In genomic region chr2:162729469-162729868, GRCh38 we compare ENCODE assay signal across 24 cellular contexts.
DNase-seq lines count a peak whose midpoint lies in the region; ATAC-seq, FAIRE-seq and TF ChIP-seq lines count a peak whose summit lies in the region.
"Had no signal": no experiment of that assay in that cellular context is flagged by ENCODE, and none has a peak within 500 bp of the region (broad histone marks: within the 10 kb centered on the region; RNA-seq: fewer than 3 reads in every experiment).

No MANE protein-coding gene starts in this region.

- TF ChIP-seq POLR2A in HepG2 (IDR thresholded peaks at IDR 0.05; ENCODE audit: insufficient read depth in 1 of 2, low read depth in 2 of 2, low read length in 2 of 2) (no peak), right lobe of liver (IDR thresholded peaks at IDR 0.05) (no peak), IMR-90 (IDR thresholded peaks at IDR 0.05; ENCODE audit: low read depth, low read length) (no peak), K562 (conservative IDR thresholded peaks at IDR 0.05) (no peak)

- H2AK5ac ChIP-seq in IMR-90 (ENCODE audit: low read depth, low read length): no peak overlapping the region

- TF ChIP-seq EP300 in HepG2 (IDR thresholded peaks at IDR 0.05; ENCODE audit: low read depth in 2 of 2, low read length in 2 of 2) (no peak), HepG2 (CRISPR knock-in tag; IDR thresholded peaks at IDR 0.05; ENCODE audit: borderline replicate concordance) (no peak), K562 (IDR thresholded peaks at IDR 0.05; ENCODE audit: low read length) (no peak)

- H3K4me3 ChIP-seq in HepG2 (replicated peaks in 1 of 3; ENCODE audit: insufficient read depth in 1 of 3, low read depth in 2 of 3, low read length in 3 of 3) (no peak overlapping the region), right lobe of liver (no peak overlapping the region), IMR-90 (ENCODE audit: insufficient read depth, low read depth, low read length) (no peak overlapping the region), K562 (no peak overlapping the region)
- H3K4me3 ChIP-seq: BLaER1, GM12878 had no signal

- no peak for FAIRE-seq in HepG2 (lab: Jason Lieb, UNC)
- no peak for FAIRE-seq in K562 (lab: Jason Lieb, UNC)
- FAIRE-seq: GM12878 had no signal

- H3K27me3 ChIP-seq in HepG2 (ENCODE audit: control insufficient read depth in 1 of 2, insufficient read depth in 2 of 2, low read length in 2 of 2): no peaks in the 10 kb centered on the region
- no peaks in the 10 kb centered on the region for H3K27me3 ChIP-seq in right lobe of liver
- no peaks in the 10 kb centered on the region for H3K27me3 ChIP-seq in IMR-90 (ENCODE audit: control insufficient read depth, insufficient read depth, low read length)
- H3K27me3 ChIP-seq in K562 (ENCODE audit: control insufficient read depth in 2 of 2, insufficient read depth in 2 of 2, low read length in 2 of 2): no peaks in the 10 kb centered on the region
- H3K27me3 ChIP-seq: BE2C, BLaER1 had no signal

- H2BK120ac ChIP-seq in IMR-90 (ENCODE audit: low read depth, low read length): no peak overlapping the region

- H2AFZ ChIP-seq in HepG2 (ENCODE audit: low read length) (no peak overlapping the region), IMR-90 (replicated peaks; ENCODE audit: low read length, poor library complexity) (no peak overlapping the region), K562 (ENCODE audit: low read depth, low read length) (no peak overlapping the region)

- POLR2A ChIA-PET in HepG2 (lab: Yijun Ruan, JAX): no interaction called here
- POLR2A ChIA-PET in IMR-90 (lab: Charles Lee; ENCODE audit: unreplicated experiment): no interaction called here
- POLR2A ChIA-PET in K562 (lab: Yijun Ruan, JAX): no interaction called here

- no peak overlapping the region for H3K4me2 ChIP-seq in HepG2 (ENCODE audit: low read depth, low read length)
- H3K4me2 ChIP-seq in IMR-90 (ENCODE audit: low read depth, low read length): no peak overlapping the region
- H3K4me2 ChIP-seq in K562 (ENCODE audit: insufficient read depth, low read length): no peak overlapping the region
- H3K4me2 ChIP-seq: BLaER1 had no signal

- dilution Hi-C loops in IMR-90 (cut with HindIII; ENCODE audit: low sequenced_read_pairs, unreplicated experiment): no loop called here

- H3K23ac ChIP-seq in IMR-90 (ENCODE audit: low read depth, low read length): no peak overlapping the region

- BruUV-seq in HepG2 (replicated peaks; lab: Mats Ljungman, UMichigan) (no TSS peak), IMR-90 (replicated peaks; lab: Mats Ljungman, UMichigan) (no TSS peak), K562 (replicated peaks; lab: Mats Ljungman, UMichigan) (no TSS peak)

- no peaks in the 10 kb centered on the region for H4K20me1 ChIP-seq in HepG2 (ENCODE audit: insufficient read depth, low read length)
- no peaks in the 10 kb centered on the region for H4K20me1 ChIP-seq in IMR-90 (ENCODE audit: insufficient read depth, low read length)
- H4K20me1 ChIP-seq in K562 (replicated peaks; ENCODE audit: control insufficient read depth, insufficient read depth, low read length): no peaks in the 10 kb centered on the region
- H4K20me1 ChIP-seq: BLaER1 had no signal

- H3K27ac ChIP-seq in HepG2 (ENCODE audit: extremely low read length, insufficient read depth, low read length) (no peak overlapping the region), right lobe of liver (no peak overlapping the region), IMR-90 (ENCODE audit: insufficient read depth, low read length) (no peak overlapping the region), K562 (ENCODE audit: extremely low read depth, low read depth, low read length) (no peak overlapping the region)
- H3K27ac ChIP-seq: 22Rv1, BLaER1 had no signal

- H3K79me1 ChIP-seq in IMR-90 (ENCODE audit: low read depth in 1 of 2, low read length in 2 of 2): no peaks in the 10 kb centered on the region

- H4K5ac ChIP-seq in IMR-90 (ENCODE audit: low read depth, low read length): no peak overlapping the region

- no peak overlapping the region for H2BK5ac ChIP-seq in IMR-90 (ENCODE audit: low read depth, low read length, poor library complexity, severe bottlenecking)

- H3K36me3 ChIP-seq in HepG2 (replicated peaks in 1 of 2; ENCODE audit: control insufficient read depth in 1 of 2, insufficient read depth in 2 of 2, low read length in 2 of 2) (no peaks in the 10 kb centered on the region), right lobe of liver (no peaks in the 10 kb centered on the region), IMR-90 (ENCODE audit: control insufficient read depth, insufficient read depth, low read length) (no peaks in the 10 kb centered on the region), K562 (ENCODE audit: control insufficient read depth, insufficient read depth, low read length) (no peaks in the 10 kb centered on the region)
- H3K36me3 ChIP-seq: BE2C, BLaER1 had no signal

- H2BK20ac ChIP-seq in IMR-90 (ENCODE audit: low read depth, low read length): no peak overlapping the region

- DNase-seq in HepG2 (ENCODE audit: low spot score) (no peak), right lobe of liver (no peak), IMR-90 (no peak), K562 (ENCODE audit: extremely low read depth in 1 of 4, low spot score in 3 of 4) (no peak), HuH-7 (ENCODE audit: low spot score) (no peak), NCI-H69 (lab: John Stamatoyannopoulos, UW) (no peak), cardiac septum (ENCODE audit: low spot score) (no peak)
- DNase-seq: ACHN; BE2C; C1 segment of cervical spinal cord; CD4-positive, alpha-beta memory T cell; CD4-positive, CD25-positive, alpha-beta regulatory T cell; CD8-positive, alpha-beta memory T cell; COR-L47; DMS 273 treated with DMSO at 0.1 percent for 48 hours; DMS153; DMS53; DMS79; DND-41; EL; GDM1 had no signal

- no peak overlapping the region for H3K4ac ChIP-seq in IMR-90 (ENCODE audit: low read depth, low read length)

- H4K91ac ChIP-seq in IMR-90 (ENCODE audit: insufficient read depth, low read depth, low read length): no peak overlapping the region

- H4K8ac ChIP-seq in IMR-90 (ENCODE audit: low read depth in 2 of 2, low read length in 2 of 2): no peak overlapping the region

- no peaks in the 10 kb centered on the region for H3K9me3 ChIP-seq in HepG2 (ENCODE audit: low read length)
- no peaks in the 10 kb centered on the region for H3K9me3 ChIP-seq in right lobe of liver
- 0 out of 2 replicates have a peak, but pooled peaks cover 2% of the 10 kb centered on the region for H3K9me3 ChIP-seq in IMR-90 (ENCODE audit: control insufficient read depth, insufficient read depth, low read length)
- H3K9me3 ChIP-seq in K562 (replicated peaks; ENCODE audit: control insufficient read depth, insufficient read depth, low read depth, low read length): peaks cover 1% of the 10 kb centered on the region; the same call in 1 of the 2 replicates
- H3K9me3 ChIP-seq: BE2C, BLaER1 had no signal

- TF ChIP-seq RAD21 in HepG2 (CRISPR knock-in tag; IDR thresholded peaks at IDR 0.05): no peak
- no peak for TF ChIP-seq RAD21 in IMR-90 (IDR thresholded peaks at IDR 0.05; ENCODE audit: low read length)
- no peak for TF ChIP-seq RAD21 in K562 (CRISPR knock-in tag; conservative IDR thresholded peaks at IDR 0.05 in 1 of 2, IDR thresholded peaks at IDR 0.05 in 1 of 2)

- no peak overlapping the region for H3K9ac ChIP-seq in HepG2 (ENCODE audit: insufficient read depth, low read depth, low read length)
- H3K9ac ChIP-seq in IMR-90 (ENCODE audit: low read depth, low read length): no peak overlapping the region
- no peak overlapping the region for H3K9ac ChIP-seq in K562 (ENCODE audit: insufficient read depth in 1 of 2, low read depth in 2 of 2, low read length in 2 of 2)
- H3K9ac ChIP-seq: BLaER1 had no signal

- intact Hi-C loops in HepG2 (cut with micrococcal nuclease; ENCODE audit: unreplicated experiment) (no loop called here), right lobe of liver (cut with DNase I) (no loop called here), IMR-90 (cut with micrococcal nuclease) (no loop called here), K562 (cut with micrococcal nuclease) (no loop called here), cardiac septum (cut with DNase I) (no loop called here)

- H3K9me1 ChIP-seq in IMR-90 (ENCODE audit: insufficient read depth, low read length): no peaks in the 10 kb centered on the region
- H3K9me1 ChIP-seq in K562 (ENCODE audit: control insufficient read depth, insufficient read depth, low read length): no peaks in the 10 kb centered on the region

- H3K14ac ChIP-seq in IMR-90 (replicated peaks; ENCODE audit: low read depth, low read length): no peak overlapping the region

- TF ChIP-seq CTCF in HepG2 (CRISPR knock-in tag; IDR thresholded peaks at IDR 0.05): no peak
- no peak for TF ChIP-seq CTCF in right lobe of liver (IDR thresholded peaks at IDR 0.05)
- no peak for TF ChIP-seq CTCF in IMR-90 (conservative IDR thresholded peaks at IDR 0.05; ENCODE audit: low read depth, low read length)
- no peak for TF ChIP-seq CTCF in K562 (IDR thresholded peaks at IDR 0.05 in 2 of 3, conservative IDR thresholded peaks at IDR 0.05 in 1 of 3; ENCODE audit: insufficient read depth in 2 of 3, low read depth in 1 of 3, low read length in 3 of 3)

- H3K79me2 ChIP-seq in HepG2 (ENCODE audit: insufficient read depth, low read length) (no peaks in the 10 kb centered on the region), K562 (ENCODE audit: control insufficient read depth, insufficient read depth, low read length) (no peaks in the 10 kb centered on the region)

- ATAC-seq in HepG2 (no peak), right lobe of liver (no peak), IMR-90 (ENCODE audit: low read depth) (no peak), K562 (no peak)
- ATAC-seq: GM12878 had no signal

- 1% methylated on average over 1 of the region's 1 CpG for WGBS in HepG2 (ENCODE audit: low lambda C conversion rate)
- WGBS in right lobe of liver (ENCODE audit: insufficient coverage, low coverage, low lambda C conversion rate, missing lambda C conversion rate): 61% methylated on average over 1 of the region's 1 CpG
- no CpG with 5 or more reads among the region's 1 CpG for WGBS in IMR-90 (ENCODE audit: extremely low coverage in 2 of 2, insufficient read length in 1 of 2), 2 experiments
- 0% methylated on average over 1 of the region's 1 CpG for WGBS in K562 (ENCODE audit: insufficient coverage, low coverage, missing lambda C conversion rate)

- CTCF ChIA-PET in HepG2 (lab: Yijun Ruan, JAX; ENCODE audit: low intra/inter-chr PET ratio, low total read pairs): no interaction called here
- CTCF ChIA-PET in IMR-90 (lab: Yijun Ruan, JAX): interaction anchor here (0.6 kb wide), 1 partner anchor 1269 kb away, joined by 6 read pairs; no protein-coding TSS in a partner anchor
- CTCF ChIA-PET in K562 (lab: Yijun Ruan, JAX; ENCODE audit: low intra/inter-chr PET ratio): no interaction called here

- H2AK9ac ChIP-seq in IMR-90 (replicated peaks; ENCODE audit: low read depth, low read length, poor library complexity): no peak overlapping the region

- in situ Hi-C loops in HepG2 (cut with HindIII; ENCODE audit: extremely low pct_ligation_motif_present, low pct_unique_long_range_greater_than_20kb) (no loop called here), IMR-90 (cut with MboI; ENCODE audit: low sequenced_read_pairs) (no loop called here), K562 (cut with MboI) (no loop called here)

- no peaks in the 10 kb centered on the region for H3K4me1 ChIP-seq in HepG2 (ENCODE audit: insufficient read depth, low read length)
- H3K4me1 ChIP-seq in right lobe of liver: no peaks in the 10 kb centered on the region
- H3K4me1 ChIP-seq in IMR-90 (ENCODE audit: control insufficient read depth, insufficient read depth, low read length): no peaks in the 10 kb centered on the region
- H3K4me1 ChIP-seq in K562 (replicated peaks in 1 of 2; ENCODE audit: control insufficient read depth in 2 of 2, insufficient read depth in 2 of 2, low read length in 2 of 2): no peaks in the 10 kb centered on the region
- H3K4me1 ChIP-seq: BE2C had no signal

- H2BK15ac ChIP-seq in IMR-90 (ENCODE audit: low read depth, low read length): no peak overlapping the region

- no peak overlapping the region for H3K18ac ChIP-seq in IMR-90 (ENCODE audit: low read depth, low read length)

- H3K56ac ChIP-seq in IMR-90 (ENCODE audit: extremely low read depth, insufficient read depth, low read length): no peak overlapping the region

Comparison
In these comparisons a context has a peak if more than half of its experiments do, and no peak if none do; other contexts are left out.
1. Of the 241 proteins assayed by ChIP-seq in both HepG2 and K562: peak only in HepG2: MAFF and MAFK; only in K562: MAFG; in both: none; in neither: 238.